1 cellular context compared by ENCODE assay signal in the genomic region with DNA sequence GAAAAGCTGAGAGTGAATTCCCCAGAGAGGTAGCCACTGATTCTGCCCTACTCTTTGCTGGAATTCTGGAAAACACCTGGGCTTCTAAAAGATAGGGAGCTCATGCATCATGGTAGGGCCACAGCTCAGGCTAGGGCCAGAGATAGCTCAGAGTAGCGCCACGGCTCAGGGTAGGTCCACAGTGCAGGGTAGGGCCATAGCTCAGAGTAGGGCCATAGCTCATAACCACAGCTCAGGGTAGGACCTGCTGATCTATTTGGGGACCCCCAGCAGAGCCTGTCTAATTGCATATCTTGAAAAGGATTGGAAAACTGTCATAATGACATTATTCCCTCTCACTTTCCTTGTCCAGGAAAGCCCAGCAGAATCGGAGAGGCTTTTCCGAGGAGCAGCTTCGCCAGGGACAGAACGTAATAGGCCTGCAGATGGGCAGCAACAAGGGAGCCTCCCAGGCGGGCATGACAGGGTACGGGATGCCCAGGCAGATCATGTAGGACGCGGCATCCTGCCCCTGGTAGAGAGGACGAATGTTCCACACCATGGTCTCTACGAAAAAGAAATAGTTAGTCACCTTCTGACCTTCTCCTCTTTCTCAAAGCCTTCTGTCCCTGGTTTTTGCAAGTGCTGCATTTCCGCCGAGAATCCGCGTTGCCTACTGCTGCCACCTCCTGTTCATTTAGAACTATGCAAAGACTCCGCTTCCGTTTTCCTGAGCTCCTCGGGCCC.
TF ChIP-seq lines count a peak whose summit lies in the region.

No MANE protein-coding gene starts in this region.

TF ChIP-seq in HEK293T, 16 proteins besides CTCF, POLR2A, EP300 and RAD21 (continued from another document):
- TF ChIP-seq FOXA1 (IDR thresholded peaks at IDR 0.05), result no peak
- TF ChIP-seq NFRKB (IDR thresholded peaks at IDR 0.05), result no peak
- no peak for TF ChIP-seq TARDBP (IDR thresholded peaks at IDR 0.05)
- no peak for TF ChIP-seq CTBP1 (IDR thresholded peaks at IDR 0.05; ENCODE audit: borderline replicate concordance)
- TF ChIP-seq, protein P1, sequence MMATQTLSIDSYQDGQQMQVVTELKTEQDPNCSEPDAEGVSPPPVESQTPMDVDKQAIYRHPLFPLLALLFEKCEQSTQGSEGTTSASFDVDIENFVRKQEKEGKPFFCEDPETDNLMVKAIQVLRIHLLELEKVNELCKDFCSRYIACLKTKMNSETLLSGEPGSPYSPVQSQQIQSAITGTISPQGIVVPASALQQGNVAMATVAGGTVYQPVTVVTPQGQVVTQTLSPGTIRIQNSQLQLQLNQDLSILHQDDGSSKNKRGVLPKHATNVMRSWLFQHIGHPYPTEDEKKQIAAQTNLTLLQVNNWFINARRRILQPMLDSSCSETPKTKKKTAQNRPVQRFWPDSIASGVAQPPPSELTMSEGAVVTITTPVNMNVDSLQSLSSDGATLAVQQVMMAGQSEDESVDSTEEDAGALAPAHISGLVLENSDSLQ (IDR thresholded peaks at IDR 0.05), result no peak
- TF ChIP-seq SUZ12 (IDR thresholded peaks at IDR 0.05), result no peak
